17 cellular contexts compared by ENCODE assay signal in the genomic region with DNA sequence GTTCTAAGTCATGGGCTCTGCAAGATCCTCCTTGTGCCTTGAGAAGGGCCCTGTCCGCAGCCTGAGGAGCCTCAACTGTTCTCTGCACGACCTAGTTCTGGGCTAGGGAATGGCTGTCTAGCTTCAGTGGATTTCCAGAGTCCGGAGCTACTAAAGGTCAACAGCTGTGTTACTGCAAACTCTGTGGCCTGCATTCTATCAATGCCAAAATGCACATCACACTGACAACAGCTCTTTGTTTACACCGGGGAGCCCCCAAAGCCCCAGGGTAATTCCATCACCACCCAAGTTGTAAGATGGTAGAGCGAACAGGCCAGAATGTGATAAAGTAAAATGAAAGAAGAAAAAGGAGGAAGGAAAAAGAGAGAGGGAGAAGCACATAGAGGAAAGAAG.
DNase-seq lines count a peak whose midpoint lies in the region; ATAC-seq lines count a peak whose summit lies in the region.
"Had no signal": no experiment of that assay in that cellular context is flagged by ENCODE, and none has a peak within 500 bp of the region (broad histone marks: within the 10 kb centered on the region; RNA-seq: fewer than 3 reads in every experiment).

No MANE protein-coding gene starts in this region.

- no peaks in the 10 kb centered on the region for H3K36me3 Mint-ChIP-seq in T-helper 17 cell (ENCODE audit: low read depth)

- H3K18ac ChIP-seq in neuronal stem cell (ENCODE audit: low read length), result peak overlapping the region; percentile 4

- H3K4me3 ChIP-seq in neuronal stem cell (ENCODE audit: low read length in 2 of 2), result no peak overlapping the region
- H3K4me3 ChIP-seq: HAP-1, hepatocyte, ovary had no signal

- no peak overlapping the region for H2BK15ac ChIP-seq in neuronal stem cell (ENCODE audit: low read length)

- H3K9ac ChIP-seq in neuronal stem cell (ENCODE audit: low read depth, low read length, poor library complexity), result no peak overlapping the region

- no peaks in the 10 kb centered on the region for H3K27me3 Mint-ChIP-seq in T-helper 17 cell
- H3K27me3 Mint-ChIP-seq: central memory CD8-positive, alpha-beta T cell; effector memory CD8-positive, alpha-beta T cell had no signal

- peak; percentile 83 for DNase-seq in ELF-1 (ENCODE audit: low read depth, low spot score)
- no peak for DNase-seq in T-helper 17 cell
- no peak for DNase-seq in neuronal stem cell (ENCODE audit: low spot score)
- no peak for DNase-seq in effector CD8-positive, alpha-beta T cell (lab: John Stamatoyannopoulos, UW)
- DNase-seq: activated effector memory CD4-positive, alpha-beta T cell treated with Interleukin-2 at 50 U/mL for 16 hours; effector memory CD8-positive, alpha-beta T cell; GDM1; NCI-H1417; ovary; stimulated activated CD4-positive, alpha-beta T cell treated with anti-CD3 and anti-CD28 coated beads, Interleukin-2, amount 100 ng/mL, for 48 hours had no signal

- peaks cover 6% of the 10 kb centered on the region for H3K4me1 Mint-ChIP-seq in T-helper 17 cell

- no peaks in the 10 kb centered on the region for H3K79me1 ChIP-seq in neuronal stem cell (ENCODE audit: low read depth, low read length)

- no peak overlapping the region for H3K23ac ChIP-seq in neuronal stem cell (ENCODE audit: low read depth, low read length, poor library complexity)

- no peaks in the 10 kb centered on the region for H3K36me3 ChIP-seq in neuronal stem cell (replicated peaks in 1 of 2; ENCODE audit: control insufficient read depth in 2 of 2, insufficient read depth in 2 of 2, low read length in 2 of 2)
- H3K36me3 ChIP-seq: HAP-1, ovary had no signal

- H2BK5ac ChIP-seq in neuronal stem cell (ENCODE audit: low read length), result no peak overlapping the region

- H3K4me2 ChIP-seq in neuronal stem cell (ENCODE audit: insufficient read depth, low read length, poor library complexity, severe bottlenecking), result no peak overlapping the region
- H3K4me2 ChIP-seq: hepatocyte had no signal

- H3K27ac ChIP-seq in neuronal stem cell (replicated peaks; ENCODE audit: low read length), result no peak overlapping the region
- H3K27ac ChIP-seq: hepatocyte, ovary, VCaP had no signal

- ATAC-seq in GM21619 (IDR thresholded peaks at IDR 0.05; ENCODE audit: unreplicated experiment), result peak; percentile 15
- ATAC-seq in T-helper 17 cell, result no peak
- ATAC-seq in HG02798 (IDR thresholded peaks at IDR 0.05; ENCODE audit: poor library complexity, unreplicated experiment), result no peak
- ATAC-seq in HG03460 (IDR thresholded peaks at IDR 0.05; ENCODE audit: unreplicated experiment), result no peak

- no peaks in the 10 kb centered on the region for H3K9me3 ChIP-seq in T-helper 17 cell (ENCODE audit: control insufficient read depth, low read length, poor library complexity, severe bottlenecking)
- H3K9me3 ChIP-seq in neuronal stem cell (replicated peaks in 1 of 2; ENCODE audit: control insufficient read depth in 2 of 2, insufficient read depth in 1 of 2, low read depth in 1 of 2, low read length in 2 of 2), result no peaks in the 10 kb centered on the region
- H3K9me3 ChIP-seq: HAP-1, ovary had no signal

- no peak overlapping the region for H2AFZ ChIP-seq in neuronal stem cell (ENCODE audit: low read length)
- H2AFZ ChIP-seq: hepatocyte had no signal

- no peak overlapping the region for H2BK120ac ChIP-seq in neuronal stem cell (ENCODE audit: low read depth, low read length)

- no peak overlapping the region for H3K4me3 Mint-ChIP-seq in T-helper 17 cell
- H3K4me3 Mint-ChIP-seq: central memory CD8-positive, alpha-beta T cell; effector memory CD8-positive, alpha-beta T cell had no signal

- H2AK5ac ChIP-seq in neuronal stem cell (ENCODE audit: low read depth, low read length), result no peak overlapping the region

- peak overlapping the region; percentile 64 for H3K27ac Mint-ChIP-seq in T-helper 17 cell

- no peak overlapping the region for H4K91ac ChIP-seq in neuronal stem cell (ENCODE audit: low read depth, low read length, poor library complexity)

- no peak overlapping the region for H4K8ac ChIP-seq in neuronal stem cell (ENCODE audit: low read depth, low read length)

- H3K4ac ChIP-seq in neuronal stem cell (ENCODE audit: low read length), result no peak overlapping the region

- no peak overlapping the region for H2BK12ac ChIP-seq in neuronal stem cell (ENCODE audit: low read length)

- no CpG with 5 or more reads among the region's 5 CpGs for WGBS in neuronal stem cell (ENCODE audit: extremely low coverage in 2 of 2, insufficient read length in 2 of 2, insufficient replicate concordance in 1 of 2), 2 donors

- no peak overlapping the region for H3K14ac ChIP-seq in neuronal stem cell (ENCODE audit: low read length)

- H3K4me1 ChIP-seq in neuronal stem cell (ENCODE audit: control insufficient read depth in 2 of 2, insufficient read depth in 1 of 2, low read depth in 1 of 2, low read length in 2 of 2), result peaks cover 8 to 20% of the 10 kb centered on the region in 2 donors
- H3K4me1 ChIP-seq: HAP-1 had no signal

- H3K27me3 ChIP-seq in neuronal stem cell (ENCODE audit: control insufficient read depth in 3 of 3, insufficient read depth in 3 of 3, low read depth in 1 of 3, low read length in 3 of 3), result peaks cover 0 to 2% (median 0%) of the 10 kb centered on the region in 3 experiments
- H3K27me3 ChIP-seq: hepatocyte, ovary had no signal
